Comparison of ENCODE assay signal across 23 cellular contexts in the genomic region with DNA sequence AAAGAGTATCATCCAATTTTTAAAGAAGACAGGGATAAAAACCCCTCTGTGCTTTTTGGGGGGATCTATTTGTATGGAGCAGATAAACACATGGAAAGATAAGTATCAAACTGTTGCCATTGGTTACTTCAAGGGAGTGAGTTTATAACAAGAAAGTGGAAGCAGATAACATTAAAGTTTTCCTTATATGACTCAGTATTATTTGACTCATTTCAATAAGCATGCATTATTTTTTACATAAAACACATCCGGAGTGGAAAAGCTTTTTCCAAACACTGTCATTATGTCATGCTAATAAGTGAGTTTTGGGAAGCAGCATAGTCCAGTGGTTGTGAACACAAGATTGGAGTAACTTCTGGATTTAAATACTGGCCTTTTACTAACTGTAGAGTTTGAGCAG.
DNase-seq lines count a peak whose midpoint lies in the region; ATAC-seq and TF ChIP-seq lines count a peak whose summit lies in the region.
"Had no signal": no experiment of that assay in that cellular context is flagged by ENCODE, and none has a peak within 500 bp of the region (broad histone marks: within the 10 kb centered on the region; RNA-seq: fewer than 3 reads in every experiment).

No MANE protein-coding gene starts in this region.

- peak overlapping the region; percentile 90 for H3K27ac Mint-ChIP-seq in HFFc6
- H3K27ac Mint-ChIP-seq in CD8-positive, alpha-beta memory T cell, result no peak overlapping the region
- H3K27ac Mint-ChIP-seq: activated naive CD8-positive, alpha-beta T cell; memory B cell; naive B cell; type B pancreatic cell had no signal

- no peaks in the 10 kb centered on the region for H3K4me1 ChIP-seq in lower lobe of right lung
- no peaks in the 10 kb centered on the region for H3K4me1 ChIP-seq in CD8-positive, alpha-beta memory T cell (ENCODE audit: insufficient read depth, low read length)
- H3K4me1 ChIP-seq: BLaER1 treated with 17β-estradiol and CSF1 and Interleukin-3, amounts not matched to agents 10 nM and 100 nM; sigmoid colon had no signal

- peak; percentile 77 for DNase-seq in HFFc6
- peak; percentile 49 for DNase-seq in amniotic epithelial cell (ENCODE audit: low read depth)
- DNase-seq in fibroblast of peridontal ligament (ENCODE audit: extremely low read depth), result peak; percentile 57
- DNase-seq in stromal cell of bone marrow (ENCODE audit: low read depth), result peak; percentile 80
- DNase-seq in lower lobe of right lung, result no peak
- no peak for DNase-seq in CD8-positive, alpha-beta memory T cell
- no peak for DNase-seq in stimulated activated CD4-positive, alpha-beta T cell treated with anti-CD3 and anti-CD28 coated beads, Interleukin-2, amount 100 ng/mL, for 24 hours
- DNase-seq: GDM1; H7; MG63; naive B cell; NCI-H82; ovary; sigmoid colon; stimulated activated naive CD4-positive, alpha-beta T cell treated with Interleukin-2 at 50 U/mL for 16 hours; T-helper 9 cell had no signal

- H3K4me1 Mint-ChIP-seq in HFFc6 (ENCODE audit: low read depth), result peaks cover 66% of the 10 kb centered on the region
- no peaks in the 10 kb centered on the region for H3K4me1 Mint-ChIP-seq in CD8-positive, alpha-beta memory T cell
- H3K4me1 Mint-ChIP-seq: memory B cell, naive B cell had no signal

- H3K36me3 ChIP-seq in lower lobe of right lung, result no peaks in the 10 kb centered on the region
- no peaks in the 10 kb centered on the region for H3K36me3 ChIP-seq in CD8-positive, alpha-beta memory T cell (ENCODE audit: insufficient read depth, low read length)
- H3K36me3 ChIP-seq: BLaER1 treated with 17β-estradiol and CSF1 and Interleukin-3, amounts not matched to agents 10 nM and 100 nM; esophagus muscularis mucosa; MG63; ovary; sigmoid colon had no signal

- H3K27me3 Mint-ChIP-seq in HFFc6 (ENCODE audit: insufficient read depth), result no peaks in the 10 kb centered on the region
- no peaks in the 10 kb centered on the region for H3K27me3 Mint-ChIP-seq in CD8-positive, alpha-beta memory T cell
- H3K27me3 Mint-ChIP-seq: memory B cell, type B pancreatic cell had no signal

- TF ChIP-seq CTCF in HFFc6 (IDR thresholded peaks at IDR 0.05) (no peak), lower lobe of right lung (IDR thresholded peaks at IDR 0.05) (no peak)

- no peaks in the 10 kb centered on the region for H3K27me3 ChIP-seq in lower lobe of right lung (ENCODE audit: low read depth)
- H3K27me3 ChIP-seq in CD8-positive, alpha-beta memory T cell (ENCODE audit: insufficient read depth, low read length, poor library complexity, severe bottlenecking), result no peaks in the 10 kb centered on the region
- H3K27me3 ChIP-seq: BLaER1 treated with 17β-estradiol and CSF1 and Interleukin-3, amounts not matched to agents 10 nM and 100 nM; esophagus muscularis mucosa; hepatocyte; MG63; ovary; sigmoid colon had no signal

- no peaks in the 10 kb centered on the region for H3K9me3 ChIP-seq in lower lobe of right lung
- no peaks in the 10 kb centered on the region for H3K9me3 ChIP-seq in CD8-positive, alpha-beta memory T cell (ENCODE audit: low read length)
- H3K9me3 ChIP-seq: BLaER1 treated with 17β-estradiol and CSF1 and Interleukin-3, amounts not matched to agents 10 nM and 100 nM; esophagus muscularis mucosa; MG63; ovary; sigmoid colon had no signal

- intact Hi-C loops in lower lobe of right lung (cut with DNase I), result no loop called here

- H3K4me3 ChIP-seq in lower lobe of right lung, result no peak overlapping the region
- no peak overlapping the region for H3K4me3 ChIP-seq in CD8-positive, alpha-beta memory T cell (ENCODE audit: low read length)
- H3K4me3 ChIP-seq: BLaER1 treated with 17β-estradiol and CSF1 and Interleukin-3, amounts not matched to agents 10 nM and 100 nM; esophagus muscularis mucosa; hepatocyte; MG63; ovary; sigmoid colon; SK-N-MC had no signal

- H3K36me3 Mint-ChIP-seq in HFFc6 (ENCODE audit: low read depth), result peaks cover 10% of the 10 kb centered on the region; the same call in 1 of the 2 replicates
- peaks cover 0 to under 1% (median under 1%) of the 10 kb centered on the region in 3 donors for H3K36me3 Mint-ChIP-seq in CD8-positive, alpha-beta memory T cell
- H3K36me3 Mint-ChIP-seq: memory B cell, naive B cell, type B pancreatic cell had no signal

- no peak for ATAC-seq in lower lobe of right lung

- peak overlapping the region; percentile 56 for H3K4me3 Mint-ChIP-seq in HFFc6
- no peak overlapping the region for H3K4me3 Mint-ChIP-seq in CD8-positive, alpha-beta memory T cell
- H3K4me3 Mint-ChIP-seq: activated naive CD8-positive, alpha-beta T cell; memory B cell; naive B cell; type B pancreatic cell had no signal

- no peak overlapping the region for H3K27ac ChIP-seq in lower lobe of right lung
- no peak overlapping the region for H3K27ac ChIP-seq in CD8-positive, alpha-beta memory T cell (ENCODE audit: low read depth, low read length)
- H3K27ac ChIP-seq: BLaER1 treated with 17β-estradiol and CSF1 and Interleukin-3, amounts not matched to agents 10 nM and 100 nM; esophagus muscularis mucosa; hepatocyte; ovary; sigmoid colon; SK-N-MC had no signal

- POLR2A ChIA-PET in CD8-positive, alpha-beta memory T cell (lab: Charles Lee), result no interaction called here

- CTCF ChIA-PET in CD8-positive, alpha-beta memory T cell (lab: Charles Lee), result no interaction called here

- H3K9me3 Mint-ChIP-seq in HFFc6, result no peaks in the 10 kb centered on the region
- H3K9me3 Mint-ChIP-seq in CD8-positive, alpha-beta memory T cell, result peaks cover 0 to 1% (median 0%) of the 10 kb centered on the region in 5 donors
- H3K9me3 Mint-ChIP-seq: memory B cell, type B pancreatic cell had no signal

Comparison
In these comparisons a context has a peak if more than half of its experiments do, and no peak if none do; other contexts are left out.
1. DNase-seq: peak in HFFc6 (single experiment), amniotic epithelial cell (single experiment), fibroblast of peridontal ligament (single experiment) and stromal cell of bone marrow (single experiment); none in lower lobe of right lung (single experiment), CD8-positive, alpha-beta memory T cell (0 of 5) and stimulated activated CD4-positive, alpha-beta T cell treated with anti-CD3 and anti-CD28 coated beads, Interleukin-2, amount 100 ng/mL, for 24 hours (0 of 2).